ENCODE assay signal across 14 cellular contexts in the genomic region with DNA sequence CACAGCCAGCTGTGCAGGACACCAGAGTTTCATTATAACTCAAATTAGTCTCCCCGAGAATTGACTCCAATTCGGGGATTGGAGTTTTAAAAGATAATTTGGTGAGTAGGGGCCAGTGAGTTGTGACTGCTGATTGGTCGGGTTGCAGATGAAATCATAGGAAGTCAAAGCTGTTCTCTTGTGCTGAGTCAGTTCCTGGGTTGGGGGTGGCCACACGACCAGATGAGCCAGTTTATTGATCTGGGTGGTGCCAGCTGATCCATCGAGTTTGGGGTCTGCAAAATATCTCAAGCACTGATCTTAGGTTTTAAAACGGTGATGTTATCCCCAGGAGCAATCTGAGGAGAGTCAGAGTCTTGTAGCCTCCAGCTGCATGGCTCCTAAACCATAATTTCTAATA.
DNase-seq lines count a peak whose midpoint lies in the region; ATAC-seq and TF ChIP-seq lines count a peak whose summit lies in the region.
"Had no signal": no experiment of that assay in that cellular context is flagged by ENCODE, and none has a peak within 500 bp of the region (broad histone marks: within the 10 kb centered on the region; RNA-seq: fewer than 3 reads in every experiment).

No MANE protein-coding gene starts in this region.

- no peaks in the 10 kb centered on the region for H3K9me3 ChIP-seq in Loucy (ENCODE audit: insufficient read depth, low read depth, low read length)
- H3K9me3 ChIP-seq: Caco-2 had no signal

- CTCF ChIA-PET in activated CD8-positive, alpha-beta T cell treated with anti-CD3 and anti-CD28 coated beads, Interleukin-2, amount 10 ng/mL, durations not matched to agents 7 days and 5 days (lab: Charles Lee): interaction anchor here (1.2 to 1.4 kb wide), 2 partner anchors 52 to 240 kb away, joined by 3 to 4 read pairs; no protein-coding TSS in a partner anchor
- CTCF ChIA-PET in activated CD8-positive, alpha-beta T cell treated with anti-CD3 and anti-CD28 coated beads for 36 hours (lab: Charles Lee): interaction anchor here (0.7 to 2.3 kb wide), 5 partner anchors 9 to 237 kb away, joined by 3 to 11 read pairs (median 3); a partner anchor contains a TSS

- H3K4me3 ChIP-seq in Loucy (ENCODE audit: low read length, poor library complexity, severe bottlenecking): no peak overlapping the region

- intact Hi-C loops in activated CD8-positive, alpha-beta T cell treated with anti-CD3 and anti-CD28 coated beads for 36 hours (cut with micrococcal nuclease): no loop called here

- ATAC-seq in activated CD8-positive, alpha-beta T cell treated with anti-CD3 and anti-CD28 coated beads, Interleukin-2, amount 10 ng/mL, durations not matched to agents 7 days and 5 days: no peak
- no peak for ATAC-seq in activated CD8-positive, alpha-beta T cell treated with anti-CD3 and anti-CD28 coated beads for 36 hours
- ATAC-seq in GM19023 (IDR thresholded peaks at IDR 0.05; ENCODE audit: unreplicated experiment): no peak

- H3K9ac ChIP-seq in Loucy (ENCODE audit: low read depth, low read length, poor library complexity, severe bottlenecking): no peak overlapping the region

- H3K27ac Mint-ChIP-seq in activated CD8-positive, alpha-beta T cell treated with anti-CD3 and anti-CD28 coated beads, Interleukin-2, amount 10 ng/mL, durations not matched to agents 7 days and 5 days: no peak overlapping the region
- no peak overlapping the region for H3K27ac Mint-ChIP-seq in activated CD8-positive, alpha-beta T cell treated with anti-CD3 and anti-CD28 coated beads for 36 hours
- H3K27ac Mint-ChIP-seq: CD14-positive monocyte, IgD-negative memory B cell had no signal

- no peaks in the 10 kb centered on the region for H3K36me3 Mint-ChIP-seq in activated CD8-positive, alpha-beta T cell treated with anti-CD3 and anti-CD28 coated beads, Interleukin-2, amount 10 ng/mL, durations not matched to agents 7 days and 5 days (ENCODE audit: low read depth)
- H3K36me3 Mint-ChIP-seq in activated CD8-positive, alpha-beta T cell treated with anti-CD3 and anti-CD28 coated beads for 36 hours (ENCODE audit: low read depth): no peaks in the 10 kb centered on the region
- H3K36me3 Mint-ChIP-seq: CD14-positive monocyte, IgD-negative memory B cell had no signal

- no peak overlapping the region for H3K4me3 Mint-ChIP-seq in activated CD8-positive, alpha-beta T cell treated with anti-CD3 and anti-CD28 coated beads, Interleukin-2, amount 10 ng/mL, durations not matched to agents 7 days and 5 days
- no peak overlapping the region for H3K4me3 Mint-ChIP-seq in activated CD8-positive, alpha-beta T cell treated with anti-CD3 and anti-CD28 coated beads for 36 hours
- H3K4me3 Mint-ChIP-seq: CD14-positive monocyte, IgD-negative memory B cell had no signal

- H4K20me1 ChIP-seq in Loucy (ENCODE audit: insufficient read depth, low read length, poor library complexity, severe bottlenecking): no peaks in the 10 kb centered on the region

- no peaks in the 10 kb centered on the region for H3F3A ChIP-seq in Loucy (ENCODE audit: low read depth)

- peaks cover 10% of the 10 kb centered on the region for H3K27me3 Mint-ChIP-seq in activated CD8-positive, alpha-beta T cell treated with anti-CD3 and anti-CD28 coated beads, Interleukin-2, amount 10 ng/mL, durations not matched to agents 7 days and 5 days (ENCODE audit: low read depth)
- peaks cover 23% of the 10 kb centered on the region for H3K27me3 Mint-ChIP-seq in activated CD8-positive, alpha-beta T cell treated with anti-CD3 and anti-CD28 coated beads for 36 hours

- no peaks in the 10 kb centered on the region for H3K36me3 ChIP-seq in Loucy (ENCODE audit: insufficient read depth, low read length)

- POLR2A ChIA-PET in activated CD8-positive, alpha-beta T cell treated with anti-CD3 and anti-CD28 coated beads, Interleukin-2, amount 10 ng/mL, durations not matched to agents 7 days and 5 days (lab: Charles Lee): no interaction called here
- POLR2A ChIA-PET in activated CD8-positive, alpha-beta T cell treated with anti-CD3 and anti-CD28 coated beads for 36 hours (lab: Charles Lee): interaction anchor here (1.0 kb wide), 1 partner anchor 9 kb away, joined by 3 read pairs; no protein-coding TSS in a partner anchor

- no peaks in the 10 kb centered on the region for H3K27me3 ChIP-seq in Loucy (ENCODE audit: insufficient read depth, low read length, poor library complexity, severe bottlenecking)

- H3K9me2 ChIP-seq in Loucy (replicated peaks; ENCODE audit: low read depth, low read length): no peaks in the 10 kb centered on the region

- peaks cover 15% of the 10 kb centered on the region for H3K4me1 ChIP-seq in Loucy (ENCODE audit: insufficient read depth, low read length, poor library complexity, severe bottlenecking)
- H3K4me1 ChIP-seq: Caco-2 had no signal

- no peaks in the 10 kb centered on the region for H3K4me1 Mint-ChIP-seq in activated CD8-positive, alpha-beta T cell treated with anti-CD3 and anti-CD28 coated beads, Interleukin-2, amount 10 ng/mL, durations not matched to agents 7 days and 5 days (ENCODE audit: low read depth)
- no peaks in the 10 kb centered on the region for H3K4me1 Mint-ChIP-seq in activated CD8-positive, alpha-beta T cell treated with anti-CD3 and anti-CD28 coated beads for 36 hours (ENCODE audit: low read depth)

- peak overlapping the region; percentile 50 for H3K4me2 ChIP-seq in Loucy (ENCODE audit: low read depth, low read length, poor library complexity, severe bottlenecking)

- no peaks in the 10 kb centered on the region for H3K79me2 ChIP-seq in Loucy (ENCODE audit: insufficient read depth, low read length)

- TF ChIP-seq CTCF in activated CD8-positive, alpha-beta T cell treated with anti-CD3 and anti-CD28 coated beads for 36 hours (IDR thresholded peaks at IDR 0.05): no peak
- TF ChIP-seq CTCF in Loucy (conservative IDR thresholded peaks at IDR 0.05; ENCODE audit: low read length): no peak

- DNase-seq in activated CD8-positive, alpha-beta T cell treated with anti-CD3 and anti-CD28 coated beads, Interleukin-2, amount 10 ng/mL, durations not matched to agents 7 days and 5 days: peak; percentile 12
- DNase-seq in activated CD8-positive, alpha-beta T cell treated with anti-CD3 and anti-CD28 coated beads for 36 hours: no peak
- DNase-seq in dermis blood vessel endothelial cell (peak; percentile 12), mucosa of gallbladder (ENCODE audit: low spot score) (peak; percentile 8), NCI-H2196 treated with DMSO at 0.1 percent for 48 hours (lab: John Stamatoyannopoulos, UW; ENCODE audit: unreplicated experiment) (no peak), iPS-NIHi11 (ENCODE audit: low spot score) (no peak)
- DNase-seq: NCI-H1092, NCI-H446 treated with DMSO at 0.1 percent for 48 hours, SHP77 treated with DMSO at 0.1 percent for 48 hours had no signal

- H2AFZ ChIP-seq in Loucy (ENCODE audit: low read length): peak overlapping the region; percentile 66

- H3K9me3 Mint-ChIP-seq in activated CD8-positive, alpha-beta T cell treated with anti-CD3 and anti-CD28 coated beads, Interleukin-2, amount 10 ng/mL, durations not matched to agents 7 days and 5 days (ENCODE audit: insufficient read depth): no peaks in the 10 kb centered on the region
- H3K9me3 Mint-ChIP-seq in activated CD8-positive, alpha-beta T cell treated with anti-CD3 and anti-CD28 coated beads for 36 hours: no peaks in the 10 kb centered on the region
- H3K9me3 Mint-ChIP-seq: IgD-negative memory B cell had no signal

Comparison
In these comparisons a context has a peak if more than half of its experiments do, and no peak if none do; other contexts are left out.
1. DNase-seq: peak in activated CD8-positive, alpha-beta T cell treated with anti-CD3 and anti-CD28 coated beads, Interleukin-2, amount 10 ng/mL, durations not matched to agents 7 days and 5 days (single experiment), dermis blood vessel endothelial cell (single experiment) and mucosa of gallbladder (single experiment); none in activated CD8-positive, alpha-beta T cell treated with anti-CD3 and anti-CD28 coated beads for 36 hours (single experiment), NCI-H2196 treated with DMSO at 0.1 percent for 48 hours (single experiment) and iPS-NIHi11 (single experiment).